In the genomic region with DNA sequence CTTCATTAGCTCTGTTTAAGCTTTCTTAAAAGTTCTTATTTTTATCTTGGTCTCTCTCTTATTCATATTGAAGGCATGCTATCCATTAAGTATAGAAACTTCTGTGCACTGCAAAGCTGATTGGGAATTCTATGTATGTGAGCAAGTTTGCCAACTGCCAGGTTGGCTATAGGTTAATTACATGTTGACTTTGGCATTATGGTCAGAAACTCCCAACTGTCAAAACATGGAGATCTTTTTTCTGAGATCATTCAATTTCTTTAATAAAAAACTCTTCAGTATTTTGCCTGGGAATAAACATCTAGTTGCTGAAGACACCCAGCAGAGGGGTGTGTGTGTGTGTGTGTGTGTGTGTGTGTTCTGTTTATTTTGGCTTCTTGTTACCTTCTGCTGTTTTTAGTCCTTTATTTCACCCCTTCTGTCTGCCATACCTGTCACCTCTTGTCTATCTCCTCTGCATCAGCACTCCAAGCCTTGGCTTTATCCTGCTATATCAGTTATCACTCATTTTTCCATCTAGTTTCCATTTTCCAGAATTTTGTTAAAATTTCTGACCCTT, we compare ENCODE assay signal across 25 cellular contexts. TPM values are rescaled to one million over a fixed set of nuclear protein-coding genes. Genes with fewer than 3 reads are reported as not detected.
DNase-seq lines count a peak whose midpoint lies in the region; ATAC-seq, FAIRE-seq and TF ChIP-seq lines count a peak whose summit lies in the region.
"Had no signal": no experiment of that assay in that cellular context is flagged by ENCODE, and none has a peak within 500 bp of the region (broad histone marks: within the 10 kb centered on the region; RNA-seq: fewer than 3 reads in every experiment).

No MANE protein-coding gene starts in this region.

- H3K9ac ChIP-seq in PC-3 (ENCODE audit: low read length) (peak overlapping the region; percentile 46), keratinocyte (ENCODE audit: control insufficient read depth, extremely low read depth, insufficient read depth, low read length) (no peak overlapping the region), smooth muscle cell (ENCODE audit: low read depth) (no peak overlapping the region)
- H3K9ac ChIP-seq: neural progenitor cell had no signal

- ATAC-seq in PC-3 = peak; percentile 3; the same call in 1 of the 2 replicates
- ATAC-seq in GM21723 (IDR thresholded peaks at IDR 0.05; ENCODE audit: unreplicated experiment) = no peak
- no peak for ATAC-seq in heart right ventricle
- ATAC-seq: gastroesophageal sphincter, lower lobe of right lung had no signal

- H3K9me3 ChIP-seq in PC-3 (ENCODE audit: low read length) (no peaks in the 10 kb centered on the region), keratinocyte (ENCODE audit: control insufficient read depth, low read depth, low read length) (no peaks in the 10 kb centered on the region), smooth muscle cell (replicated peaks; ENCODE audit: low read depth) (no peaks in the 10 kb centered on the region), heart right ventricle (no peaks in the 10 kb centered on the region)
- H3K9me3 ChIP-seq: BE2C, gastroesophageal sphincter, lower lobe of right lung, Peyer's patch, prostate gland had no signal

- CTCF ChIA-PET in PC-3 (lab: Charles Lee) = interaction anchor here (0.6 kb wide), 1 partner anchor 8 kb away, joined by 3 read pairs; no protein-coding TSS in a partner anchor

- BruUV-seq in PC-3 (replicated peaks; lab: Mats Ljungman, UMichigan) = no TSS peak

- H3K27me3 ChIP-seq in PC-3 (ENCODE audit: low read length) (no peaks in the 10 kb centered on the region), keratinocyte (ENCODE audit: control insufficient read depth, extremely low read depth, insufficient read depth, low read length) (no peaks in the 10 kb centered on the region), smooth muscle cell (ENCODE audit: low read depth) (no peaks in the 10 kb centered on the region), heart right ventricle (no peaks in the 10 kb centered on the region)
- H3K27me3 ChIP-seq: BE2C, gastroesophageal sphincter, neural progenitor cell, Peyer's patch had no signal

- H3K79me2 ChIP-seq in PC-3 (ENCODE audit: low read length) (peaks cover 12% of the 10 kb centered on the region; the same call in 1 of the 2 replicates), keratinocyte (ENCODE audit: control insufficient read depth, insufficient read depth, low read length) (no peaks in the 10 kb centered on the region), smooth muscle cell (ENCODE audit: low read depth) (no peaks in the 10 kb centered on the region)

- peak; percentile 34 for DNase-seq in NCI-H146 (lab: John Stamatoyannopoulos, UW)
- DNase-seq in NCI-H146 treated with DMSO at 0.1 percent for 48 hours (lab: John Stamatoyannopoulos, UW; ENCODE audit: unreplicated experiment) = no peak
- DNase-seq in PC-3 = peak; percentile 64
- no peak for DNase-seq in keratinocyte (ENCODE audit: low read depth, low spot score)
- no peak for DNase-seq in smooth muscle cell (lab: John Stamatoyannopoulos, UW; ENCODE audit: unreplicated experiment)
- no peak for DNase-seq in heart right ventricle
- DNase-seq in GM10266 (ENCODE audit: extremely low spot score) = no peak
- DNase-seq: activated CD4-positive, alpha-beta T cell treated with anti-CD3 and anti-CD28 coated beads, Interleukin-2, amount 10 ng/mL, durations not matched to agents 24 days and 14 days; activated naive CD4-positive, alpha-beta T cell treated with Interleukin-2 at 50 U/mL for 16 hours; activated T-cell treated with anti-CD3 and anti-CD28 coated beads, Interleukin-2, amount 50 U/mL, for 48 hours; BE2C; lower lobe of right lung; NCI-H1092; NCI-H446; NK-92 treated with Interleukin-12 subunit alpha and Interleukin-12 subunit beta, amount 100 ng/mL, for 24 hours; Peyer's patch had no signal

- dilution Hi-C loops in keratinocyte (cut with MboI; ENCODE audit: extremely low pct_ligation_motif_present, low sequenced_read_pairs) = no loop called here

- H2AFZ ChIP-seq in PC-3 (ENCODE audit: low read length) (no peak overlapping the region), keratinocyte (ENCODE audit: control insufficient read depth, low read length) (no peak overlapping the region), smooth muscle cell (ENCODE audit: low read depth) (no peak overlapping the region)
- H2AFZ ChIP-seq: neural progenitor cell had no signal

- intact Hi-C loops in PC-3 (cut with micrococcal nuclease) = loop anchor here (2.0 kb wide), 1 partner anchor 23 kb away; no protein-coding TSS in a partner anchor
- intact Hi-C loops in heart right ventricle (cut with DNase I) = no loop called here

- no peaks in the 10 kb centered on the region for H3K9me1 ChIP-seq in keratinocyte (ENCODE audit: control insufficient read depth, extremely low read depth, insufficient read depth, low read length)

- H3K27ac ChIP-seq in PC-3 (ENCODE audit: low read length) (peak overlapping the region; percentile 91), keratinocyte (ENCODE audit: control insufficient read depth, insufficient read depth, low read length) (peak overlapping the region; percentile 91), smooth muscle cell (ENCODE audit: low read depth) (peak overlapping the region; percentile 90), heart right ventricle (no peak overlapping the region)
- H3K27ac ChIP-seq: coronary artery, gastroesophageal sphincter, lower lobe of right lung, neural progenitor cell, prostate gland, SK-N-MC had no signal

- H3K36me3 ChIP-seq in PC-3 (ENCODE audit: low read depth, low read length) (no peaks in the 10 kb centered on the region), keratinocyte (ENCODE audit: control insufficient read depth in 2 of 2, extremely low read depth in 1 of 2, insufficient read depth in 2 of 2, low read length in 2 of 2) (no peaks in the 10 kb centered on the region), smooth muscle cell (ENCODE audit: low read depth) (no peaks in the 10 kb centered on the region), heart right ventricle (no peaks in the 10 kb centered on the region)
- H3K36me3 ChIP-seq: BE2C, gastroesophageal sphincter, lower lobe of right lung, neural progenitor cell, Peyer's patch, prostate gland had no signal

- no peaks in the 10 kb centered on the region for H3K9me2 ChIP-seq in PC-3 (replicated peaks; ENCODE audit: low read length)

- no peak for FAIRE-seq in keratinocyte (lab: Jason Lieb, UNC)
- FAIRE-seq: GM19239 had no signal

- H3K4me2 ChIP-seq in PC-3 (ENCODE audit: low read length) = peak overlapping the region; percentile 84
- no peak overlapping the region for H3K4me2 ChIP-seq in keratinocyte (ENCODE audit: control insufficient read depth, extremely low read depth, insufficient read depth, low read depth, low read length)
- no peak overlapping the region for H3K4me2 ChIP-seq in smooth muscle cell
- H3K4me2 ChIP-seq: neural progenitor cell had no signal

- peaks cover 59% of the 10 kb centered on the region for H3K4me1 ChIP-seq in PC-3 (ENCODE audit: insufficient read depth, low read length)
- H3K4me1 ChIP-seq in keratinocyte (ENCODE audit: control insufficient read depth, extremely low read depth, insufficient read depth, low read length) = peaks cover 36% of the 10 kb centered on the region
- peaks cover 11% of the 10 kb centered on the region for H3K4me1 ChIP-seq in smooth muscle cell (ENCODE audit: low read depth)
- no peaks in the 10 kb centered on the region for H3K4me1 ChIP-seq in heart right ventricle
- H3K4me1 ChIP-seq: BE2C, gastroesophageal sphincter, lower lobe of right lung, Peyer's patch, prostate gland had no signal

- no peak for TF ChIP-seq CTCF in PC-3 (conservative IDR thresholded peaks at IDR 0.05; ENCODE audit: low read depth, low read length)
- no peak for TF ChIP-seq CTCF in keratinocyte (optimal IDR thresholded peaks at IDR 0.05 in 1 of 3, IDR thresholded peaks at IDR 0.05 in 1 of 3, conservative IDR thresholded peaks at IDR 0.05 in 1 of 3; ENCODE audit: extremely low read depth in 1 of 3, insufficient read depth in 2 of 3, low read length in 3 of 3)
- no peak for TF ChIP-seq CTCF in smooth muscle cell (IDR thresholded peaks at IDR 0.05; ENCODE audit: borderline replicate concordance, insufficient read depth, poor library complexity, severe bottlenecking)
- TF ChIP-seq CTCF in heart right ventricle (IDR thresholded peaks at IDR 0.05) = no peak
- TF ChIP-seq CTCF in GM10266 (IDR thresholded peaks at IDR 0.05; ENCODE audit: control insufficient read depth, insufficient read depth, low read depth, missing control alignments) = no peak

- peaks cover 15% of the 10 kb centered on the region for H3F3A ChIP-seq in PC-3 (ENCODE audit: low read length, unreplicated experiment)
- H3F3A ChIP-seq in smooth muscle cell (ENCODE audit: low read depth) = no peaks in the 10 kb centered on the region

- POLR2A ChIA-PET in PC-3 (lab: Charles Lee; ENCODE audit: unreplicated experiment) = no interaction called here

- peak overlapping the region; percentile 16; the same call in 1 of the 2 replicates for H3K4me3 ChIP-seq in PC-3 (ENCODE audit: low read length)
- no peak overlapping the region for H3K4me3 ChIP-seq in keratinocyte (ENCODE audit: control insufficient read depth in 2 of 3, extremely low read depth in 1 of 3, insufficient read depth in 2 of 3, low read depth in 1 of 3, low read length in 3 of 3)
- H3K4me3 ChIP-seq in smooth muscle cell = no peak overlapping the region
- no peak overlapping the region for H3K4me3 ChIP-seq in heart right ventricle
- H3K4me3 ChIP-seq: coronary artery, gastroesophageal sphincter, lower lobe of right lung, neural progenitor cell, Peyer's patch, prostate gland, SK-N-MC had no signal

- H4K20me1 ChIP-seq in PC-3 (ENCODE audit: low read length) (no peaks in the 10 kb centered on the region), keratinocyte (ENCODE audit: control insufficient read depth, extremely low read depth, insufficient read depth, low read length) (no peaks in the 10 kb centered on the region), smooth muscle cell (ENCODE audit: low read depth) (no peaks in the 10 kb centered on the region)

RNA-seq across cellular contexts. Expression of a gene that starts 1.3 kb away (rescaled TPM):
- total RNA-seq in PC-3 (2014; rRNA removed) (3.9 and 4.2 TPM in 2 replicates), smooth muscle cell (1.1 and 1.2 TPM in 2 replicates), heart right ventricle (not detected)
- polyA plus RNA-seq in keratinocyte (0.76 to 2.4 TPM (median 1.6 TPM) in 3 replicates), smooth muscle cell (not detected in 2 replicates), heart right ventricle (not detected)
- polyA plus RNA-seq in keratinocyte (2011; ENCODE audit: low read depth) = 0.69 TPM
- 0.92 and 1.3 TPM in 2 replicates for polyA plus RNA-seq in keratinocyte (2011; cell fraction: cytosol; rRNA removed)
- polyA plus RNA-seq in keratinocyte (2011; cell fraction: nucleus; rRNA removed) = 2.6 and 3.3 TPM in 2 replicates
- 0.22 and 1.1 TPM in 2 replicates for polyA plus RNA-seq in keratinocyte (2012; ENCODE audit: low replicate concordance)
- polyA minus RNA-seq in keratinocyte = 0.16 to 0.70 TPM in 2 of 3 replicates, not detected in the other
- not detected for polyA minus RNA-seq in keratinocyte (2011; cell fraction: cytosol; rRNA and poly(A)+ RNA removed)
- 0.74 TPM in 1 of 2 replicates, not detected in the other for polyA minus RNA-seq in keratinocyte (2011; cell fraction: nucleus; rRNA and poly(A)+ RNA removed)
- total RNA-seq: A673; activated CD4-positive, alpha-beta T cell treated with anti-CD3 and anti-CD28 coated beads, Interleukin-2, amount 10 ng/mL, durations not matched to agents 24 days and 14 days; gastroesophageal sphincter; lower lobe of right lung; prostate gland; T-helper 2 cell treated with Interferon-gamma antibody and Interleukin-4, amounts not matched to agents 100 ng/mL and 5 ng/mL, for 36 hours had no signal

Comparison
In these comparisons a context has a peak if more than half of its experiments do, and no peak if none do; other contexts are left out.
1. DNase-seq: peak in NCI-H146 (single experiment) and PC-3 (single experiment); none in NCI-H146 treated with DMSO at 0.1 percent for 48 hours (single experiment), keratinocyte (single experiment), smooth muscle cell (single experiment), heart right ventricle (0 of 2) and GM10266 (single experiment).
2. H3K27ac ChIP-seq: peak in PC-3 (single experiment), keratinocyte (single experiment) and smooth muscle cell (single experiment); none in heart right ventricle (0 of 10).